16 cellular contexts compared by ENCODE assay signal in the genomic region with DNA sequence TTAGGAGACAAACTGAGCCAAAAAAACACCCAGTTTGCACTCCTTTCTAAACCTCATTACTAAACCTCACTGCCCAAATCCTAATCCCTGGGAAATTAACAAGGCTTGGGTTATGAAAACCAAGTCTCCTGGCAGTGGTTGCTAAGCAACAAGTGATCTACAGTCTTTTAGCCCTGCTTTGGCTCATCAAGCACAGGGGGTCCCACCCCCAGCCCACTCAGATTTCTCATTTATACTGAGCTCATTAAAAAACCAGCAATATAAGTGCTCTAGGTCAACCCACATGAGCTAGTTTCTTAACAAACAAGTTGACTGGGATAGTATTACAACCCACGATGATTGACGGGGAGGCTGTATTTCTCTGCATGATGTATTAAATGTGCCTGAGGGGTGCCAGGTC. TPM values are rescaled to one million over a fixed set of nuclear protein-coding genes. Genes with fewer than 3 reads are reported as not detected.
DNase-seq lines count a peak whose midpoint lies in the region; ATAC-seq, FAIRE-seq and TF ChIP-seq lines count a peak whose summit lies in the region.
"Had no signal": no experiment of that assay in that cellular context is flagged by ENCODE, and none has a peak within 500 bp of the region (broad histone marks: within the 10 kb centered on the region; RNA-seq: fewer than 3 reads in every experiment).

No MANE protein-coding gene starts in this region.

- TF ChIP-seq RAD21 in H1 (IDR thresholded peaks at IDR 0.05 in 1 of 2, conservative IDR thresholded peaks at IDR 0.05 in 1 of 2; ENCODE audit: low read depth in 2 of 2, low read length in 2 of 2), result no peak

- no peak overlapping the region for H4K8ac ChIP-seq in H1 (ENCODE audit: extremely low read depth, insufficient read depth, low read length)

- no peaks in the 10 kb centered on the region for H3K79me2 ChIP-seq in H1 (ENCODE audit: control insufficient read depth in 1 of 2, insufficient read depth in 2 of 2, low read length in 2 of 2)
- no peaks in the 10 kb centered on the region for H3K79me2 ChIP-seq in neural progenitor cell (ENCODE audit: low read depth)
- H3K79me2 ChIP-seq in osteoblast (ENCODE audit: insufficient read depth, low read length), result no peaks in the 10 kb centered on the region

- TF ChIP-seq CTCF in H1 (IDR thresholded peaks at IDR 0.05; ENCODE audit: control extremely low read depth in 1 of 3, insufficient read depth in 1 of 3, low read depth in 1 of 3, low read length in 3 of 3) (no peak), neural progenitor cell (IDR thresholded peaks at IDR 0.05) (no peak), osteoblast (IDR thresholded peaks at IDR 0.05; ENCODE audit: extremely low read depth, low read depth, low read length) (no peak)

- no peak overlapping the region for H4K91ac ChIP-seq in H1 (replicated peaks; ENCODE audit: insufficient read length, low read length)

- no peak overlapping the region for H4K5ac ChIP-seq in H1 (ENCODE audit: insufficient read length, low read depth, low read length)

- H3K4me1 ChIP-seq in H1 (replicated peaks in 1 of 4; ENCODE audit: control insufficient read depth in 3 of 4, insufficient read depth in 4 of 4, low read length in 3 of 4) (peaks cover 0 to 6% (median 0%) of the 10 kb centered on the region in 4 experiments; a peak in 2 of 7 replicates), neural progenitor cell (peaks cover 3% of the 10 kb centered on the region), osteoblast (ENCODE audit: insufficient read depth, low read length) (no peaks in the 10 kb centered on the region)
- H3K4me1 ChIP-seq: BLaER1 treated with 17β-estradiol and CSF1 and Interleukin-3, amounts not matched to agents 10 nM and 100 nM had no signal

- no peak overlapping the region for H2AK5ac ChIP-seq in H1 (ENCODE audit: low read depth, low read length)

- H2BK5ac ChIP-seq in H1 (ENCODE audit: low read depth, low read length), result no peak overlapping the region

- no peak overlapping the region for H2BK120ac ChIP-seq in H1 (replicated peaks; ENCODE audit: low read depth, low read length)

- no peak overlapping the region for H2BK12ac ChIP-seq in H1 (ENCODE audit: low read depth, low read length)

- H3K56ac ChIP-seq in H1 (replicated peaks; ENCODE audit: insufficient read length, low read depth, low read length), result no peak overlapping the region

- H3K9me3 ChIP-seq in H1 (ENCODE audit: insufficient read depth in 2 of 2, low read depth in 1 of 2, low read length in 1 of 2) (peaks cover 4 to 8% of the 10 kb centered on the region in 2 experiments), neural progenitor cell (ENCODE audit: low read depth) (no peaks in the 10 kb centered on the region), osteoblast (ENCODE audit: low read depth, low read length) (no peaks in the 10 kb centered on the region)

- peaks cover 48% of the 10 kb centered on the region for H3K4me1 Mint-ChIP-seq in neural progenitor cell
- H3K4me1 Mint-ChIP-seq: CD4-positive, CD25-positive, alpha-beta regulatory T cell had no signal

- H2AFZ ChIP-seq in H1 (ENCODE audit: low read length), result no peak overlapping the region
- no peak overlapping the region for H2AFZ ChIP-seq in neural progenitor cell (replicated peaks)
- H2AFZ ChIP-seq in osteoblast (ENCODE audit: low read length), result no peak overlapping the region

- H4K20me1 ChIP-seq in H1 (replicated peaks in 1 of 2; ENCODE audit: control insufficient read depth in 1 of 2, insufficient read depth in 2 of 2, low read length in 2 of 2) (no peaks in the 10 kb centered on the region), neural progenitor cell (ENCODE audit: low read depth) (no peaks in the 10 kb centered on the region), osteoblast (ENCODE audit: insufficient read depth, low read length) (no peaks in the 10 kb centered on the region)
- H4K20me1 ChIP-seq: BLaER1 treated with 17β-estradiol and CSF1 and Interleukin-3, amounts not matched to agents 10 nM and 100 nM had no signal

- POLR2A ChIA-PET in H1 (lab: Charles Lee; ENCODE audit: partially characterized antibody), result no interaction called here

- H3F3A ChIP-seq in neural progenitor cell (ENCODE audit: low read depth), result no peaks in the 10 kb centered on the region

- H3K9me3 Mint-ChIP-seq in neural progenitor cell, result peaks cover 13% of the 10 kb centered on the region

- no peak overlapping the region for H3K4ac ChIP-seq in H1 (replicated peaks; ENCODE audit: insufficient read length, low read depth, low read length)

- no peak for TF ChIP-seq EP300 in H1 (IDR thresholded peaks at IDR 0.05; ENCODE audit: borderline replicate concordance in 1 of 2, low read depth in 2 of 2, low read length in 2 of 2)

- CTCF ChIA-PET in H1 (lab: Charles Lee; ENCODE audit: partially characterized antibody), result interaction anchor here (1.1 to 1.6 kb wide), 2 partner anchors 16 to 33 kb away, joined by 3 to 5 read pairs; no protein-coding TSS in a partner anchor

- H3K18ac ChIP-seq in H1 (ENCODE audit: extremely low read depth, low read length), result no peak overlapping the region

- DNase-seq in NCI-H82 (lab: John Stamatoyannopoulos, UW) (peak; percentile 27), NCI-H82 treated with DMSO at 0.1 percent for 48 hours (lab: John Stamatoyannopoulos, UW; ENCODE audit: unreplicated experiment) (no peak), H1 (ENCODE audit: low read depth in 1 of 2, low spot score in 2 of 2) (no peak), neural progenitor cell (ENCODE audit: low spot score) (no peak), osteoblast (ENCODE audit: insufficient read length, low spot score, missing footprints) (no peak)
- no peak for DNase-seq in activated naive CD4-positive, alpha-beta T cell treated with anti-CD3 and anti-CD28 coated beads, Interleukin-2, amount 50 U/mL, for 16 hours
- DNase-seq: 8988T; AML-193; CD4-positive, CD25-positive, alpha-beta regulatory T cell; DMS 273 treated with DMSO at 0.1 percent for 48 hours had no signal

- no peak overlapping the region for H2BK20ac ChIP-seq in H1 (ENCODE audit: low read length)

- no peak overlapping the region for H3K23ac ChIP-seq in H1 (ENCODE audit: insufficient read length)

- H3K36me3 ChIP-seq in H1 (ENCODE audit: control insufficient read depth in 2 of 4, insufficient read depth in 4 of 4, low read length in 3 of 4) (peaks cover 0 to 2% (median 0%) of the 10 kb centered on the region in 4 experiments; a peak in 1 of 8 replicates), neural progenitor cell (no peaks in the 10 kb centered on the region), osteoblast (ENCODE audit: insufficient read depth, low read length) (no peaks in the 10 kb centered on the region)
- H3K36me3 ChIP-seq: BLaER1 treated with 17β-estradiol and CSF1 and Interleukin-3, amounts not matched to agents 10 nM and 100 nM had no signal

- H3K4me3 Mint-ChIP-seq in neural progenitor cell, result no peak overlapping the region
- H3K4me3 Mint-ChIP-seq: CD4-positive, CD25-positive, alpha-beta regulatory T cell had no signal

- H3K27me3 Mint-ChIP-seq in neural progenitor cell (ENCODE audit: insufficient read depth, low read depth), result peaks cover 4% of the 10 kb centered on the region

- no peak for TF ChIP-seq POLR2A in H1 (IDR thresholded peaks at IDR 0.05; ENCODE audit: control extremely low read depth in 1 of 2, low read depth in 2 of 2, low read length in 2 of 2)

- H3K79me1 ChIP-seq in H1 (ENCODE audit: low read depth, low read length), result no peaks in the 10 kb centered on the region

- ATAC-seq in GM18498 (IDR thresholded peaks at IDR 0.05; ENCODE audit: unreplicated experiment), result no peak
- ATAC-seq: HCT116 had no signal

- H3K14ac ChIP-seq in H1 (ENCODE audit: insufficient read length), result no peak overlapping the region

- no peak overlapping the region for H3K27ac ChIP-seq in H1 (ENCODE audit: low read depth, low read length)
- no peak overlapping the region for H3K27ac ChIP-seq in neural progenitor cell
- no peak overlapping the region for H3K27ac ChIP-seq in osteoblast (ENCODE audit: low read depth, low read length)
- H3K27ac ChIP-seq: BLaER1 treated with 17β-estradiol and CSF1 and Interleukin-3, amounts not matched to agents 10 nM and 100 nM; HL-60 had no signal

- no peaks in the 10 kb centered on the region; the same call in 1 of the 2 replicates for H3K23me2 ChIP-seq in H1 (ENCODE audit: low read depth, low read length)

- 94% methylated on average over 2 of the region's 2 CpGs; no CpG with 5 or more reads in 1 of the 2 experiments for WGBS in H1 (ENCODE audit: extremely low coverage in 1 of 2, insufficient coverage in 1 of 2, insufficient read length in 1 of 2, insufficient replicate concordance in 2 of 2, low coverage in 1 of 2, low lambda C conversion rate in 2 of 2, missing lambda C conversion rate in 1 of 2), 2 experiments

- no peak for FAIRE-seq in H1 (lab: Jason Lieb, UNC)
- FAIRE-seq: GM18507, H54 had no signal

- peaks cover 5% of the 10 kb centered on the region for H3K36me3 Mint-ChIP-seq in neural progenitor cell
- H3K36me3 Mint-ChIP-seq: CD4-positive, CD25-positive, alpha-beta regulatory T cell had no signal

- H2BK15ac ChIP-seq in H1 (ENCODE audit: low read length), result 0 out of 2 replicates have a peak overlapping the region, but pooled peaks have one; percentile 4

- peak overlapping the region; percentile 86 for H3K27ac Mint-ChIP-seq in neural progenitor cell
- H3K27ac Mint-ChIP-seq: CD4-positive, CD25-positive, alpha-beta regulatory T cell had no signal

- no peaks in the 10 kb centered on the region for H3K27me3 ChIP-seq in H1 (replicated peaks in 1 of 4; ENCODE audit: control insufficient read depth in 3 of 4, extremely low read depth in 1 of 4, insufficient read depth in 3 of 4, low read length in 3 of 4)
- H3K27me3 ChIP-seq in neural progenitor cell, result no peaks in the 10 kb centered on the region
- no peaks in the 10 kb centered on the region for H3K27me3 ChIP-seq in osteoblast (ENCODE audit: insufficient read depth, low read length)
- H3K27me3 ChIP-seq: BLaER1 treated with 17β-estradiol and CSF1 and Interleukin-3, amounts not matched to agents 10 nM and 100 nM had no signal

- no peak overlapping the region for H3K4me3 ChIP-seq in H1 (ENCODE audit: extremely low read depth in 1 of 4, insufficient read depth in 2 of 4, low read depth in 3 of 4, low read length in 4 of 4)
- H3K4me3 ChIP-seq in neural progenitor cell, result no peak overlapping the region
- no peak overlapping the region for H3K4me3 ChIP-seq in osteoblast (ENCODE audit: insufficient read depth, low read length)
- H3K4me3 ChIP-seq: BLaER1 treated with 17β-estradiol and CSF1 and Interleukin-3, amounts not matched to agents 10 nM and 100 nM had no signal

- H3K4me2 ChIP-seq in H1 (ENCODE audit: insufficient read depth in 1 of 2, low read depth in 2 of 2, low read length in 2 of 2) (no peak overlapping the region), neural progenitor cell (no peak overlapping the region), osteoblast (ENCODE audit: insufficient read depth, low read length) (no peak overlapping the region)
- H3K4me2 ChIP-seq: BLaER1 treated with 17β-estradiol and CSF1 and Interleukin-3, amounts not matched to agents 10 nM and 100 nM had no signal

- H3K9ac ChIP-seq in H1 (replicated peaks in 1 of 4; ENCODE audit: extremely low read depth in 1 of 4, low read depth in 3 of 4, low read length in 3 of 4), result no peak overlapping the region
- no peak overlapping the region for H3K9ac ChIP-seq in neural progenitor cell
- H3K9ac ChIP-seq: BLaER1 treated with 17β-estradiol and CSF1 and Interleukin-3, amounts not matched to agents 10 nM and 100 nM had no signal

RNA-seq across cellular contexts. Expression of a gene that starts 18.4 kb away (rescaled TPM):
- total RNA-seq in H1 (2021; fragmentation: NEBNext Ultra II Directional; extraction: Animal tissue kit (Norgen Biotek cat#: 25700)), result 14.6 and 16.3 TPM in 2 replicates
- 6.8 and 7.7 TPM in 2 replicates for polyA plus RNA-seq in H1 (2011; rRNA removed)
- polyA plus RNA-seq in H1 (2011; cell fraction: cytosol; rRNA removed), result 6.6 TPM
- polyA plus RNA-seq in H1 (2011; cell fraction: nucleus; rRNA removed), result 10.0 TPM
- polyA plus RNA-seq in H1 (2012, experiment 1 of 2), result 8.5 to 10.0 TPM (median 9.2 TPM) in 4 replicates
- polyA plus RNA-seq in H1 (2012, experiment 2 of 2), result 4.5 TPM
- 11.9 TPM for polyA plus RNA-seq in H1 (2013, experiment 1 of 2)
- polyA plus RNA-seq in H1 (2013, experiment 2 of 2), result 12.6 TPM
- 9.4 and 13.4 TPM in 2 replicates for polyA minus RNA-seq in H1 (2011; rRNA and poly(A)+ RNA removed)
- 7.3 TPM for polyA minus RNA-seq in H1 (2011; cell fraction: cytosol; rRNA and poly(A)+ RNA removed)
- 7.0 TPM for polyA minus RNA-seq in H1 (2011; cell fraction: nucleus; rRNA and poly(A)+ RNA removed)
- total RNA-seq in neural progenitor cell (ENCODE audit: low replicate concordance) (0.97 and 1.4 TPM in 2 replicates), osteoblast (0.36 and 1.2 TPM in 2 replicates)
- total RNA-seq: CD4-positive, CD25-positive, alpha-beta regulatory T cell had no signal
